ENCODE assay signal across 1 cellular context in the genomic region with DNA sequence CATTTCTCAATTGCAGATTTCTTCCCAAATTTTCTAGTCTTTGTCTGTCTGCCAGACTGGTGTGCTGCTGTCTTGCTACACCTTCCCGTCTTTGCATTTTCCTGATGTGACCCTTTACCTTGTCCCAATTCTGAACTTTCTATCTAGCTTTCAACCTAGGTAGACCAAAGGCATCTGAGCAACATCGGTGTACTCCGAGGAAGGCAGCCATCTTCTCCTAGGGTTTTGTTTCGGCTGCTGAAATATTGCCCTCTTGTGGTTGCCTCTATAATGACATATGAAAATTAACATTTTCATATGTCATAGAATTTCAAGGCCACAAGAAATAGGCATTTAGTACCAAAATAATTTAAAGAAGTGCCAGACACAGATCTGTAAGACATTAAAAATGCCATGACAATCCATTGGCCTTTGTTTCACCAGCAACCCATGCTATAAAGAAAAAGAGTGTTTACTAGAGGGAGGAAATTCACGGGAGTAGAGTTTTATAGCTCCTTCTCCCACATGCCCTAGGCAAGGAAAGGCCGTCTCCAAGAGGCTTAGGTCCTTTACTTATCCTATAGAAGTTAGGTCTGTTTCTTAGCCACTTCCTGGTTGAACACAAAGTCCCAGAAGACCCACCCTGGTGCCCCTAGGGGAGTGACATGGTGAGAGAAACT.
A peak's percentile ranks its signal among the peaks of the same experiment; 100 is the strongest.
TF ChIP-seq lines count a peak whose summit lies in the region.

No MANE protein-coding gene starts in this region.

TF ChIP-seq in GM23338, 12 proteins besides CTCF, POLR2A, EP300 and RAD21 (continued from another document):
- TF ChIP-seq, protein P1, sequence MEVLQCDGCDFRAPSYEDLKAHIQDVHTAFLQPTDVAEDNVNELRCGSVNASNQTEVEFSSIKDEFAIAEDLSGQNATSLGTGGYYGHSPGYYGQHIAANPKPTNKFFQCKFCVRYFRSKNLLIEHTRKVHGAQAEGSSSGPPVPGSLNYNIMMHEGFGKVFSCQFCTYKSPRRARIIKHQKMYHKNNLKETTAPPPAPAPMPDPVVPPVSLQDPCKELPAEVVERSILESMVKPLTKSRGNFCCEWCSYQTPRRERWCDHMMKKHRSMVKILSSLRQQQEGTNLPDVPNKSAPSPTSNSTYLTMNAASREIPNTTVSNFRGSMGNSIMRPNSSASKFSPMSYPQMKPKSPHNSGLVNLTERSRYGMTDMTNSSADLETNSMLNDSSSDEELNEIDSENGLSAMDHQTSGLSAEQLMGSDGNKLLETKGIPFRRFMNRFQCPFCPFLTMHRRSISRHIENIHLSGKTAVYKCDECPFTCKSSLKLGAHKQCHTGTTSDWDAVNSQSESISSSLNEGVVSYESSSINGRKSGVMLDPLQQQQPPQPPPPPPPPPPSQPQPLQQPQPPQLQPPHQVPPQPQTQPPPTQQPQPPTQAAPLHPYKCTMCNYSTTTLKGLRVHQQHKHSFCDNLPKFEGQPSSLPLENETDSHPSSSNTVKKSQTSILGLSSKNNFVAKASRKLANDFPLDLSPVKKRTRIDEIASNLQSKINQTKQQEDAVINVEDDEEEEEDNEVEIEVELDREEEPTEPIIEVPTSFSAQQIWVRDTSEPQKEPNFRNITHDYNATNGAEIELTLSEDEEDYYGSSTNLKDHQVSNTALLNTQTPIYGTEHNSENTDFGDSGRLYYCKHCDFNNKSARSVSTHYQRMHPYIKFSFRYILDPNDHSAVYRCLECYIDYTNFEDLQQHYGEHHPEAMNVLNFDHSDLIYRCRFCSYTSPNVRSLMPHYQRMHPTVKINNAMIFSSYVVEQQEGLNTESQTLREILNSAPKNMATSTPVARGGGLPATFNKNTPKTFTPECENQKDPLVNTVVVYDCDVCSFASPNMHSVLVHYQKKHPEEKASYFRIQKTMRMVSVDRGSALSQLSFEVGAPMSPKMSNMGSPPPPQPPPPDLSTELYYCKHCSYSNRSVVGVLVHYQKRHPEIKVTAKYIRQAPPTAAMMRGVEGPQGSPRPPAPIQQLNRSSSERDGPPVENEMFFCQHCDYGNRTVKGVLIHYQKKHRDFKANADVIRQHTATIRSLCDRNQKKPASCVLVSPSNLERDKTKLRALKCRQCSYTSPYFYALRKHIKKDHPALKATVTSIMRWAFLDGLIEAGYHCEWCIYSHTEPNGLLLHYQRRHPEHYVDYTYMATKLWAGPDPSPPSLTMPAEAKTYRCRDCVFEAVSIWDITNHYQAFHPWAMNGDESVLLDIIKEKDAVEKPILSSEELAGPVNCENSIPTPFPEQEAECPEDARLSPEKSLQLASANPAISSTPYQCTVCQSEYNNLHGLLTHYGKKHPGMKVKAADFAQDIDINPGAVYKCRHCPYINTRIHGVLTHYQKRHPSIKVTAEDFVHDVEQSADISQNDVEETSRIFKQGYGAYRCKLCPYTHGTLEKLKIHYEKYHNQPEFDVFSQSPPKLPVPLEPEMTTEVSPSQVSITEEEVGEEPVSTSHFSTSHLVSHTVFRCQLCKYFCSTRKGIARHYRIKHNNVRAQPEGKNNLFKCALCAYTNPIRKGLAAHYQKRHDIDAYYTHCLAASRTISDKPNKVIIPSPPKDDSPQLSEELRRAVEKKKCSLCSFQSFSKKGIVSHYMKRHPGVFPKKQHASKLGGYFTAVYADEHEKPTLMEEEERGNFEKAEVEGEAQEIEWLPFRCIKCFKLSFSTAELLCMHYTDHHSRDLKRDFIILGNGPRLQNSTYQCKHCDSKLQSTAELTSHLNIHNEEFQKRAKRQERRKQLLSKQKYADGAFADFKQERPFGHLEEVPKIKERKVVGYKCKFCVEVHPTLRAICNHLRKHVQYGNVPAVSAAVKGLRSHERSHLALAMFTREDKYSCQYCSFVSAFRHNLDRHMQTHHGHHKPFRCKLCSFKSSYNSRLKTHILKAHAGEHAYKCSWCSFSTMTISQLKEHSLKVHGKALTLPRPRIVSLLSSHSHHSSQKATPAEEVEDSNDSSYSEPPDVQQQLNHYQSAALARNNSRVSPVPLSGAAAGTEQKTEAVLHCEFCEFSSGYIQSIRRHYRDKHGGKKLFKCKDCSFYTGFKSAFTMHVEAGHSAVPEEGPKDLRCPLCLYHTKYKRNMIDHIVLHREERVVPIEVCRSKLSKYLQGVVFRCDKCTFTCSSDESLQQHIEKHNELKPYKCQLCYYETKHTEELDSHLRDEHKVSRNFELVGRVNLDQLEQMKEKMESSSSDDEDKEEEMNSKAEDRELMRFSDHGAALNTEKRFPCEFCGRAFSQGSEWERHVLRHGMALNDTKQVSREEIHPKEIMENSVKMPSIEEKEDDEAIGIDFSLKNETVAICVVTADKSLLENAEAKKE (CRISPR knock-in tag; IDR thresholded peaks at IDR 0.05), result peak; percentile 76
- TF ChIP-seq NANOG (IDR thresholded peaks at IDR 0.05; ENCODE audit: borderline replicate concordance) (no peak), EZH2phosphoT487 (IDR thresholded peaks at IDR 0.05; ENCODE audit: unreplicated experiment) (no peak), POLR2AphosphoS5 (IDR thresholded peaks at IDR 0.05; ENCODE audit: low read depth) (no peak)
- TF ChIP-seq, protein P2, sequence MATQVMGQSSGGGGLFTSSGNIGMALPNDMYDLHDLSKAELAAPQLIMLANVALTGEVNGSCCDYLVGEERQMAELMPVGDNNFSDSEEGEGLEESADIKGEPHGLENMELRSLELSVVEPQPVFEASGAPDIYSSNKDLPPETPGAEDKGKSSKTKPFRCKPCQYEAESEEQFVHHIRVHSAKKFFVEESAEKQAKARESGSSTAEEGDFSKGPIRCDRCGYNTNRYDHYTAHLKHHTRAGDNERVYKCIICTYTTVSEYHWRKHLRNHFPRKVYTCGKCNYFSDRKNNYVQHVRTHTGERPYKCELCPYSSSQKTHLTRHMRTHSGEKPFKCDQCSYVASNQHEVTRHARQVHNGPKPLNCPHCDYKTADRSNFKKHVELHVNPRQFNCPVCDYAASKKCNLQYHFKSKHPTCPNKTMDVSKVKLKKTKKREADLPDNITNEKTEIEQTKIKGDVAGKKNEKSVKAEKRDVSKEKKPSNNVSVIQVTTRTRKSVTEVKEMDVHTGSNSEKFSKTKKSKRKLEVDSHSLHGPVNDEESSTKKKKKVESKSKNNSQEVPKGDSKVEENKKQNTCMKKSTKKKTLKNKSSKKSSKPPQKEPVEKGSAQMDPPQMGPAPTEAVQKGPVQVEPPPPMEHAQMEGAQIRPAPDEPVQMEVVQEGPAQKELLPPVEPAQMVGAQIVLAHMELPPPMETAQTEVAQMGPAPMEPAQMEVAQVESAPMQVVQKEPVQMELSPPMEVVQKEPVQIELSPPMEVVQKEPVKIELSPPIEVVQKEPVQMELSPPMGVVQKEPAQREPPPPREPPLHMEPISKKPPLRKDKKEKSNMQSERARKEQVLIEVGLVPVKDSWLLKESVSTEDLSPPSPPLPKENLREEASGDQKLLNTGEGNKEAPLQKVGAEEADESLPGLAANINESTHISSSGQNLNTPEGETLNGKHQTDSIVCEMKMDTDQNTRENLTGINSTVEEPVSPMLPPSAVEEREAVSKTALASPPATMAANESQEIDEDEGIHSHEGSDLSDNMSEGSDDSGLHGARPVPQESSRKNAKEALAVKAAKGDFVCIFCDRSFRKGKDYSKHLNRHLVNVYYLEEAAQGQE (IDR thresholded peaks at IDR 0.05; ENCODE audit: unreplicated experiment), result no peak
- TF ChIP-seq, protein P3, sequence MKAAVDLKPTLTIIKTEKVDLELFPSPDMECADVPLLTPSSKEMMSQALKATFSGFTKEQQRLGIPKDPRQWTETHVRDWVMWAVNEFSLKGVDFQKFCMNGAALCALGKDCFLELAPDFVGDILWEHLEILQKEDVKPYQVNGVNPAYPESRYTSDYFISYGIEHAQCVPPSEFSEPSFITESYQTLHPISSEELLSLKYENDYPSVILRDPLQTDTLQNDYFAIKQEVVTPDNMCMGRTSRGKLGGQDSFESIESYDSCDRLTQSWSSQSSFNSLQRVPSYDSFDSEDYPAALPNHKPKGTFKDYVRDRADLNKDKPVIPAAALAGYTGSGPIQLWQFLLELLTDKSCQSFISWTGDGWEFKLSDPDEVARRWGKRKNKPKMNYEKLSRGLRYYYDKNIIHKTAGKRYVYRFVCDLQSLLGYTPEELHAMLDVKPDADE (IDR thresholded peaks at IDR 0.05), result no peak
